26 cellular contexts compared by ENCODE assay signal in genomic region chr1:37732111-37732780, GRCh38. TPM values are rescaled to one million over a fixed set of nuclear protein-coding genes. Genes with fewer than 3 reads are reported as not detected.
DNase-seq lines count a peak whose midpoint lies in the region; ATAC-seq and TF ChIP-seq lines count a peak whose summit lies in the region.
"Had no signal": no experiment of that assay in that cellular context is flagged by ENCODE, and none has a peak within 500 bp of the region (broad histone marks: within the 10 kb centered on the region; RNA-seq: fewer than 3 reads in every experiment).

No MANE protein-coding gene starts in this region.

- H3K27ac Mint-ChIP-seq in endothelial cell (ENCODE audit: unreplicated experiment) = no peak overlapping the region
- H3K27ac Mint-ChIP-seq: activated CD4-positive, alpha-beta memory T cell treated with anti-CD3 and anti-CD28 coated beads, Interleukin-2, amount 10 ng/mL, durations not matched to agents 7 days and 5 days; activated T-helper 1 cell treated with anti-CD3 and anti-CD28 coated beads, Interleukin-12 subunit alpha, Interleukin-12 subunit beta, Interleukin-2, Interleukin-4 antibody, amounts not matched to agents 30 ng/mL and 10 ng/mL and 1 ng/mL, durations not matched to agents 14 hours and 24 hours and 36 hours; CD4-positive, alpha-beta T cell; HFFc6 had no signal

- intact Hi-C loops in left colon (cut with DNase I, micrococcal nuclease) = no loop called here
- intact Hi-C loops in posterior vena cava (cut with DNase I) = no loop called here

- ATAC-seq in left colon = peak; percentile 70

- DNase-seq in GM13976 (ENCODE audit: low spot score) (peak; percentile 11), NCI-H526 treated with DMSO at 0.1 percent for 48 hours (lab: John Stamatoyannopoulos, UW) (peak; percentile 12), left colon (peak; percentile 49 to 68), posterior vena cava (ENCODE audit: low spot score) (peak; percentile 41), NCI-H1048 (lab: John Stamatoyannopoulos, UW) (no peak), endothelial cell (ENCODE audit: low spot score) (no peak), medulla oblongata (ENCODE audit: extremely low spot score) (no peak), NOMO-1 treated with DMSO at 0.1 percent for 48 hours (lab: John Stamatoyannopoulos, UW; ENCODE audit: unreplicated experiment) (no peak)
- DNase-seq: activated CD4-positive, alpha-beta memory T cell treated with anti-CD3 and anti-CD28 coated beads, Interleukin-2, amount 10 ng/mL, durations not matched to agents 7 days and 5 days; activated CD8-positive, alpha-beta memory T cell treated with anti-CD3 and anti-CD28 coated beads, Interleukin-2, amount 50 U/mL, for 48 hours; activated naive CD4-positive, alpha-beta T cell treated with Interleukin-2 at 50 U/mL for 16 hours; CD4-positive, alpha-beta T cell; DMS153; HFFc6; MM.1S; NCI-H2029 treated with DMSO at 0.1 percent for 48 hours; NCI-H524 treated with DMSO at 0.1 percent for 48 hours; ovary; stimulated activated CD4-positive, alpha-beta T cell treated with anti-CD3 and anti-CD28 coated beads, Interleukin-4, amount 100 ng/mL, for 1 hour; stomach; T-helper 9 cell had no signal

- TF ChIP-seq CTCF in GM13976 (IDR thresholded peaks at IDR 0.05; ENCODE audit: borderline replicate concordance, control extremely low read depth, extremely low read depth, insufficient read depth, missing control alignments) (no peak), endothelial cell (IDR thresholded peaks at IDR 0.05; ENCODE audit: unreplicated experiment) (no peak)

- H3K4me1 Mint-ChIP-seq in endothelial cell (ENCODE audit: unreplicated experiment) = no peaks in the 10 kb centered on the region
- H3K4me1 Mint-ChIP-seq: activated CD4-positive, alpha-beta memory T cell treated with anti-CD3 and anti-CD28 coated beads, Interleukin-2, amount 10 ng/mL, durations not matched to agents 7 days and 5 days; central memory CD8-positive, alpha-beta T cell had no signal

- no peak overlapping the region for H3K4me3 Mint-ChIP-seq in endothelial cell (ENCODE audit: unreplicated experiment)
- H3K4me3 Mint-ChIP-seq: activated CD4-positive, alpha-beta memory T cell treated with anti-CD3 and anti-CD28 coated beads, Interleukin-2, amount 10 ng/mL, durations not matched to agents 7 days and 5 days; activated T-helper 1 cell treated with anti-CD3 and anti-CD28 coated beads, Interleukin-12 subunit alpha, Interleukin-12 subunit beta, Interleukin-2, Interleukin-4 antibody, amounts not matched to agents 30 ng/mL and 10 ng/mL and 1 ng/mL, durations not matched to agents 14 hours and 24 hours and 36 hours; CD4-positive, alpha-beta T cell; central memory CD8-positive, alpha-beta T cell; HFFc6 had no signal

- H3K9me3 Mint-ChIP-seq in endothelial cell (ENCODE audit: unreplicated experiment) = no peaks in the 10 kb centered on the region
- H3K9me3 Mint-ChIP-seq: activated CD4-positive, alpha-beta memory T cell treated with anti-CD3 and anti-CD28 coated beads, Interleukin-2, amount 10 ng/mL, durations not matched to agents 7 days and 5 days; activated T-helper 1 cell treated with anti-CD3 and anti-CD28 coated beads, Interleukin-12 subunit alpha, Interleukin-12 subunit beta, Interleukin-2, Interleukin-4 antibody, amounts not matched to agents 30 ng/mL and 10 ng/mL and 1 ng/mL, durations not matched to agents 14 hours and 24 hours and 36 hours; CD4-positive, alpha-beta T cell; central memory CD8-positive, alpha-beta T cell; HFFc6 had no signal

- no peaks in the 10 kb centered on the region for H3K36me3 Mint-ChIP-seq in endothelial cell (ENCODE audit: low read depth, unreplicated experiment)

- in situ Hi-C loops in GM13976 (cut with MboI; ENCODE audit: low sequenced_read_pairs, unreplicated experiment) = no loop called here

- H3K27me3 Mint-ChIP-seq in endothelial cell (ENCODE audit: unreplicated experiment) = peaks cover 11% of the 10 kb centered on the region

RNA-seq across cellular contexts. Expression of gene EPHA10, which starts 32.7 kb away (rescaled TPM):
- 10 to 100 TPM; 49.2 to 62.5 TPM for total RNA-seq in left colon
- under 1 TPM in 1 of 2 donors, not detected in 1; 0.05 TPM for total RNA-seq in posterior vena cava
- 0.13 TPM for total RNA-seq in endothelial cell (ENCODE audit: unreplicated experiment)
- total RNA-seq: activated CD4-positive, alpha-beta memory T cell treated with anti-CD3 and anti-CD28 coated beads, Interleukin-2, amount 10 ng/mL, durations not matched to agents 7 days and 5 days; CD4-positive, alpha-beta T cell; endothelial cell of umbilical vein; GM23248; HFFc6; lung microvascular endothelial cell had no signal

RNA-seq across cellular contexts. Expression of gene CDCA8, which starts 39.9 kb away (rescaled TPM):
- total RNA-seq in left colon (10 to 100 TPM in 1 of 2 donors, 1 to 10 TPM in 1; 7.9 to 10.2 TPM), posterior vena cava (under 1 TPM; 0.42 to 0.48 TPM), endothelial cell (ENCODE audit: unreplicated experiment) (7.8 TPM)

Comparison
In these comparisons a context has a peak if more than half of its experiments do, and no peak if none do; other contexts are left out.
1. DNase-seq: peak in GM13976 (single experiment), NCI-H526 treated with DMSO at 0.1 percent for 48 hours (single experiment), left colon (2 of 2) and posterior vena cava (single experiment); none in NCI-H1048 (single experiment), endothelial cell (single experiment), medulla oblongata (single experiment) and NOMO-1 treated with DMSO at 0.1 percent for 48 hours (single experiment).
2. RNA of gene EPHA10, which starts 32.7 kb away (total RNA-seq): 49.2 to 62.5 TPM in left colon; 0.13 TPM in endothelial cell (single experiment) and 0.05 TPM in posterior vena cava; every median in the first group is over 10 times any median in the second.